ENCODE assay signal across 19 cellular contexts in the genomic region with DNA sequence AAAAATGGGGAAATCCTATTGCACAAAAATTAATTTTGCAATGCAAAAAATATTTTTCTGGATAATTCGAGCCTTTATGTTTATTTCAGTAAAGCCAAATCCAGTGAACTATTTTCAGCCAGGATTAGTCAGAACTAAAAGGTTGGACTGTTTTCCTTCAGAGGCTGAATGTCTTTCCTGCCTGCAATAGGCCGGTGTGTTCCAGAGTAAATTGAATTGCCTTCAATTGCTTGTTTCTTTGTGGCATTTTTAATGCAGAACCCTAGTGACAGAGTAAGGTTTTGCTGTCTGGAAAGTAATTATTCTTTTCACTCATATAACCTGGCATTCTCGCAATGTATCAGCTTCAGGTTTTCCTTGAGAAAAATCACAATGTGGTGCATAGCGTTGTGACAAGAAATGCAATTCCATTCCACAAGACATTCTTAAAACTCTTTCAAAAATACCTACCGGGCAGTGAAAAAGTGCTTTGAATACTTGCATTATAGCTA.
DNase-seq lines count a peak whose midpoint lies in the region; ATAC-seq, FAIRE-seq and TF ChIP-seq lines count a peak whose summit lies in the region.
"Had no signal": no experiment of that assay in that cellular context is flagged by ENCODE, and none has a peak within 500 bp of the region (broad histone marks: within the 10 kb centered on the region; RNA-seq: fewer than 3 reads in every experiment).

No MANE protein-coding gene starts in this region.

- TF ChIP-seq CTCF in astrocyte (IDR thresholded peaks at IDR 0.05; ENCODE audit: insufficient read depth, low read depth, low read length) (no peak), fibroblast of the aortic adventitia (IDR thresholded peaks at IDR 0.05; ENCODE audit: insufficient read depth, low read length) (no peak), pancreas (IDR thresholded peaks at IDR 0.05) (no peak)

- peaks cover 51% of the 10 kb centered on the region for H3K79me2 ChIP-seq in astrocyte (ENCODE audit: insufficient read depth, low read length)

- H3K27me3 ChIP-seq in astrocyte (ENCODE audit: insufficient read depth, low read length) (no peaks in the 10 kb centered on the region), pancreas (no peaks in the 10 kb centered on the region)
- H3K27me3 ChIP-seq: right atrium auricular region had no signal

- H3K9ac ChIP-seq in astrocyte (ENCODE audit: low read length): peak overlapping the region; percentile 26

- peaks cover 14% of the 10 kb centered on the region for H3K36me3 Mint-ChIP-seq in astrocyte (ENCODE audit: low read depth, unreplicated experiment)
- no peaks in the 10 kb centered on the region for H3K36me3 Mint-ChIP-seq in activated CD8-positive, alpha-beta memory T cell treated with anti-CD3 and anti-CD28 coated beads, Interleukin-2, amount 10 ng/mL, durations not matched to agents 7 days and 5 days
- H3K36me3 Mint-ChIP-seq in activated CD8-positive, alpha-beta T cell treated with anti-CD3 and anti-CD28 coated beads, Interleukin-2, amount 10 ng/mL, durations not matched to agents 7 days and 5 days (ENCODE audit: low read depth): no peaks in the 10 kb centered on the region

- DNase-seq in AG20443 (ENCODE audit: low spot score) (peak; percentile 18), astrocyte (ENCODE audit: low read depth) (peak; percentile 45), fibroblast of the aortic adventitia (ENCODE audit: low read depth) (peak; percentile 75), pancreas (no peak), NCI-H1436 (lab: John Stamatoyannopoulos, UW) (no peak), NOMO-1 treated with DMSO at 0.1 percent for 48 hours (lab: John Stamatoyannopoulos, UW; ENCODE audit: unreplicated experiment) (no peak)
- DNase-seq in activated CD8-positive, alpha-beta memory T cell treated with anti-CD3 and anti-CD28 coated beads, Interleukin-2, amount 10 ng/mL, durations not matched to agents 7 days and 5 days: no peak
- no peak for DNase-seq in activated CD8-positive, alpha-beta T cell treated with anti-CD3 and anti-CD28 coated beads, Interleukin-2, amount 10 ng/mL, durations not matched to agents 7 days and 5 days
- DNase-seq: activated CD4-positive, CD25-positive, alpha-beta regulatory T cell treated with anti-CD3 and anti-CD28 coated beads, Interleukin-2, amount 50 U/mL, for 72 hours; activated gamma-delta T cell; H7; naive thymus-derived CD4-positive, alpha-beta T cell; NCI-H187; NCI-H510A treated with DMSO at 0.1 percent for 48 hours; SHP77 treated with DMSO at 0.1 percent for 48 hours; stimulated activated CD4-positive, alpha-beta T cell treated with anti-CD3 and anti-CD28 coated beads, Interleukin-2, amount 100 ng/mL, for 24 hours had no signal

- POLR2A ChIA-PET in activated CD8-positive, alpha-beta T cell treated with anti-CD3 and anti-CD28 coated beads, Interleukin-2, amount 10 ng/mL, durations not matched to agents 7 days and 5 days (lab: Charles Lee): no interaction called here

- no peak overlapping the region for H3K4me2 ChIP-seq in astrocyte (ENCODE audit: low read length)

- peaks cover 25% of the 10 kb centered on the region for H3K4me1 ChIP-seq in astrocyte (ENCODE audit: insufficient read depth, low read length)
- peaks cover 0 to 9% (median 4%) of the 10 kb centered on the region in 3 donors for H3K4me1 ChIP-seq in pancreas

- H3K27me3 Mint-ChIP-seq in astrocyte (ENCODE audit: low read depth, unreplicated experiment): no peaks in the 10 kb centered on the region
- H3K27me3 Mint-ChIP-seq in activated CD8-positive, alpha-beta memory T cell treated with anti-CD3 and anti-CD28 coated beads, Interleukin-2, amount 10 ng/mL, durations not matched to agents 7 days and 5 days: peaks cover 2% of the 10 kb centered on the region
- no peaks in the 10 kb centered on the region for H3K27me3 Mint-ChIP-seq in activated CD8-positive, alpha-beta T cell treated with anti-CD3 and anti-CD28 coated beads, Interleukin-2, amount 10 ng/mL, durations not matched to agents 7 days and 5 days (ENCODE audit: low read depth)
- H3K27me3 Mint-ChIP-seq: naive thymus-derived CD4-positive, alpha-beta T cell had no signal

- no peaks in the 10 kb centered on the region for H3K9me3 ChIP-seq in astrocyte (ENCODE audit: insufficient read depth, low read depth, low read length)
- no peaks in the 10 kb centered on the region for H3K9me3 ChIP-seq in pancreas
- H3K9me3 ChIP-seq: right atrium auricular region had no signal

- no peaks in the 10 kb centered on the region for H3K9me3 Mint-ChIP-seq in astrocyte (ENCODE audit: unreplicated experiment)
- H3K9me3 Mint-ChIP-seq in activated CD8-positive, alpha-beta memory T cell treated with anti-CD3 and anti-CD28 coated beads, Interleukin-2, amount 10 ng/mL, durations not matched to agents 7 days and 5 days (ENCODE audit: low read depth): no peaks in the 10 kb centered on the region
- no peaks in the 10 kb centered on the region for H3K9me3 Mint-ChIP-seq in activated CD8-positive, alpha-beta T cell treated with anti-CD3 and anti-CD28 coated beads, Interleukin-2, amount 10 ng/mL, durations not matched to agents 7 days and 5 days (ENCODE audit: insufficient read depth)
- H3K9me3 Mint-ChIP-seq: naive thymus-derived CD4-positive, alpha-beta T cell had no signal

- H3K4me3 Mint-ChIP-seq in astrocyte (ENCODE audit: unreplicated experiment): no peak overlapping the region
- H3K4me3 Mint-ChIP-seq in activated CD8-positive, alpha-beta memory T cell treated with anti-CD3 and anti-CD28 coated beads, Interleukin-2, amount 10 ng/mL, durations not matched to agents 7 days and 5 days: no peak overlapping the region
- no peak overlapping the region for H3K4me3 Mint-ChIP-seq in activated CD8-positive, alpha-beta T cell treated with anti-CD3 and anti-CD28 coated beads, Interleukin-2, amount 10 ng/mL, durations not matched to agents 7 days and 5 days
- H3K4me3 Mint-ChIP-seq: naive thymus-derived CD4-positive, alpha-beta T cell had no signal

- no peak overlapping the region for H3K27ac Mint-ChIP-seq in astrocyte (ENCODE audit: unreplicated experiment)
- no peak overlapping the region for H3K27ac Mint-ChIP-seq in activated CD8-positive, alpha-beta memory T cell treated with anti-CD3 and anti-CD28 coated beads, Interleukin-2, amount 10 ng/mL, durations not matched to agents 7 days and 5 days
- H3K27ac Mint-ChIP-seq in activated CD8-positive, alpha-beta T cell treated with anti-CD3 and anti-CD28 coated beads, Interleukin-2, amount 10 ng/mL, durations not matched to agents 7 days and 5 days: no peak overlapping the region

- no peak overlapping the region for H3K4me3 ChIP-seq in astrocyte (ENCODE audit: insufficient read depth, low read depth, low read length)
- H3K4me3 ChIP-seq in fibroblast of the aortic adventitia (ENCODE audit: low read depth, low read length): no peak overlapping the region
- no peak overlapping the region for H3K4me3 ChIP-seq in pancreas
- H3K4me3 ChIP-seq: lung, right atrium auricular region had no signal

- 61 to 64% methylated on average over 5 of the region's 5 CpGs for WGBS in pancreas, 2 donors

- H3K36me3 ChIP-seq in astrocyte (ENCODE audit: insufficient read depth, low read length) (peaks cover 13% of the 10 kb centered on the region), pancreas (peaks cover 0 to 6% (median 0%) of the 10 kb centered on the region in 3 donors)
- H3K36me3 ChIP-seq: right atrium auricular region had no signal

- H3K27ac ChIP-seq in astrocyte (ENCODE audit: low read depth, low read length) (peak overlapping the region; percentile 69), pancreas (peak overlapping the region in 1 of 4 donors; percentile 23)

- no peaks in the 10 kb centered on the region for H4K20me1 ChIP-seq in astrocyte (ENCODE audit: insufficient read depth, low read length)

- FAIRE-seq in astrocyte (lab: Jason Lieb, UNC): peak; percentile 13
- no peak for FAIRE-seq in pancreas (lab: Jason Lieb, UNC)

- no peak overlapping the region for H2AFZ ChIP-seq in astrocyte (ENCODE audit: low read depth, low read length)

- CTCF ChIA-PET in activated CD8-positive, alpha-beta memory T cell treated with anti-CD3 and anti-CD28 coated beads, Interleukin-2, amount 10 ng/mL, durations not matched to agents 7 days and 5 days (lab: Charles Lee): no interaction called here
- CTCF ChIA-PET in activated CD8-positive, alpha-beta T cell treated with anti-CD3 and anti-CD28 coated beads, Interleukin-2, amount 10 ng/mL, durations not matched to agents 7 days and 5 days (lab: Charles Lee): interaction anchor here (1.1 to 1.4 kb wide), 2 partner anchors 20 to 384 kb away, joined by 3 to 4 read pairs; no protein-coding TSS in a partner anchor

- peaks cover 16% of the 10 kb centered on the region for H3K4me1 Mint-ChIP-seq in astrocyte (ENCODE audit: low read depth, unreplicated experiment)
- H3K4me1 Mint-ChIP-seq in activated CD8-positive, alpha-beta memory T cell treated with anti-CD3 and anti-CD28 coated beads, Interleukin-2, amount 10 ng/mL, durations not matched to agents 7 days and 5 days: no peaks in the 10 kb centered on the region
- no peaks in the 10 kb centered on the region for H3K4me1 Mint-ChIP-seq in activated CD8-positive, alpha-beta T cell treated with anti-CD3 and anti-CD28 coated beads, Interleukin-2, amount 10 ng/mL, durations not matched to agents 7 days and 5 days (ENCODE audit: low read depth)

- intact Hi-C loops in pancreas (cut with DNase I): no loop called here

- ATAC-seq in pancreas: peak in 3 of 4 donors; percentile 20 to 46 (median 27)
- no peak for ATAC-seq in activated CD8-positive, alpha-beta memory T cell treated with anti-CD3 and anti-CD28 coated beads, Interleukin-2, amount 10 ng/mL, durations not matched to agents 7 days and 5 days
- no peak for ATAC-seq in activated CD8-positive, alpha-beta T cell treated with anti-CD3 and anti-CD28 coated beads, Interleukin-2, amount 10 ng/mL, durations not matched to agents 7 days and 5 days
- ATAC-seq: esophagus mucosa; naive thymus-derived CD4-positive, alpha-beta T cell had no signal

Comparison
In these comparisons a context has a peak if more than half of its experiments do, and no peak if none do; other contexts are left out.
1. DNase-seq: peak in AG20443 (single experiment), astrocyte (single experiment) and fibroblast of the aortic adventitia (single experiment); none in pancreas (0 of 6), activated CD8-positive, alpha-beta memory T cell treated with anti-CD3 and anti-CD28 coated beads, Interleukin-2, amount 10 ng/mL, durations not matched to agents 7 days and 5 days (single experiment), NCI-H1436 (single experiment), activated CD8-positive, alpha-beta T cell treated with anti-CD3 and anti-CD28 coated beads, Interleukin-2, amount 10 ng/mL, durations not matched to agents 7 days and 5 days (single experiment) and NOMO-1 treated with DMSO at 0.1 percent for 48 hours (single experiment).
2. ATAC-seq: peak in pancreas (3 of 4); none in activated CD8-positive, alpha-beta memory T cell treated with anti-CD3 and anti-CD28 coated beads, Interleukin-2, amount 10 ng/mL, durations not matched to agents 7 days and 5 days (single experiment) and activated CD8-positive, alpha-beta T cell treated with anti-CD3 and anti-CD28 coated beads, Interleukin-2, amount 10 ng/mL, durations not matched to agents 7 days and 5 days (single experiment).